ENCODE assay signal across 14 cellular contexts in the genomic region with DNA sequence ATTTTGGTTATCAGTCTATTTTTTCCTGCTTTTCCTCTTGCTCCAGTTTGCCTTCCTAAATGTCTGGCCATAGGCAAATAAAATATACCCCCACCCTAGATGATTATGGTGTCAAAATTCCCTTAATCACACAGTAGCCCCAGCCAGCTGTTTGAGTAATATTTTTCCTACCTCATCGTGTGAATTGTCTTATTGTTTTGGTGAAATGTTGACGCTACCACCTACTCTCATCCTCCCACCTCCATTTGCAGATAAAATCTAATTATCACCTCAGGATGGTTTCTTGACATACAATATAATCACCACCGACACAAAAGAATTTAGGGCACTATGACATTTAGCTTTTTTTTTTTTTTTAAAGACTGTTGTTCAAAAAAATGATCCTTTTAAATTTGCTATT. TPM values are rescaled to one million over a fixed set of nuclear protein-coding genes. Genes with fewer than 3 reads are reported as not detected.
DNase-seq lines count a peak whose midpoint lies in the region; ATAC-seq and TF ChIP-seq lines count a peak whose summit lies in the region.
"Had no signal": no experiment of that assay in that cellular context is flagged by ENCODE, and none has a peak within 500 bp of the region (broad histone marks: within the 10 kb centered on the region; RNA-seq: fewer than 3 reads in every experiment).

No MANE protein-coding gene starts in this region.

- H3K36me3 Mint-ChIP-seq in activated naive CD4-positive, alpha-beta T cell treated with anti-CD3 and anti-CD28 coated beads, Interleukin-2, amount 10 ng/mL, durations not matched to agents 7 days and 5 days = peaks cover 10% of the 10 kb centered on the region
- peaks cover 5% of the 10 kb centered on the region for H3K36me3 Mint-ChIP-seq in T-helper 17 cell (ENCODE audit: low read depth)
- H3K36me3 Mint-ChIP-seq in effector memory CD8-positive, alpha-beta T cell (ENCODE audit: insufficient read depth) = peaks cover 8% of the 10 kb centered on the region
- H3K36me3 Mint-ChIP-seq in stimulated activated naive CD8-positive, alpha-beta T cell treated with anti-CD3 and anti-CD28 coated beads, Interleukin-15, Interleukin-2, amounts not matched to agents 100 ng/mL and 50 ng/mL, for 24 hours (ENCODE audit: low read depth) = no peaks in the 10 kb centered on the region

- H3K4me3 ChIP-seq in right lobe of liver (no peak overlapping the region), adrenal gland (no peak overlapping the region)
- H3K4me3 ChIP-seq: SJCRH30 had no signal

- H3K4me1 Mint-ChIP-seq in activated naive CD4-positive, alpha-beta T cell treated with anti-CD3 and anti-CD28 coated beads, Interleukin-2, amount 10 ng/mL, durations not matched to agents 7 days and 5 days = peaks cover 46% of the 10 kb centered on the region
- H3K4me1 Mint-ChIP-seq in T-helper 17 cell = peaks cover 75% of the 10 kb centered on the region
- H3K4me1 Mint-ChIP-seq in effector memory CD8-positive, alpha-beta T cell (ENCODE audit: low read depth in 2 of 2) = peaks cover 64 to 71% of the 10 kb centered on the region in 2 donors
- H3K4me1 Mint-ChIP-seq in stimulated activated naive CD8-positive, alpha-beta T cell treated with anti-CD3 and anti-CD28 coated beads, Interleukin-15, Interleukin-2, amounts not matched to agents 100 ng/mL and 50 ng/mL, for 24 hours (ENCODE audit: low read depth) = peaks cover 57% of the 10 kb centered on the region
- H3K4me1 Mint-ChIP-seq: neural crest cell had no signal

- no peaks in the 10 kb centered on the region for H3K4me1 ChIP-seq in right lobe of liver
- no peaks in the 10 kb centered on the region for H3K4me1 ChIP-seq in adrenal gland (replicated peaks in 1 of 2)
- H3K4me1 ChIP-seq: SJCRH30 had no signal

- H3K4me3 Mint-ChIP-seq in activated naive CD4-positive, alpha-beta T cell treated with anti-CD3 and anti-CD28 coated beads, Interleukin-2, amount 10 ng/mL, durations not matched to agents 7 days and 5 days = no peak overlapping the region
- peak overlapping the region; percentile 90 for H3K4me3 Mint-ChIP-seq in T-helper 17 cell
- peak overlapping the region; percentile 71 to 73 for H3K4me3 Mint-ChIP-seq in effector memory CD8-positive, alpha-beta T cell
- peak overlapping the region; percentile 74 for H3K4me3 Mint-ChIP-seq in stimulated activated naive CD8-positive, alpha-beta T cell treated with anti-CD3 and anti-CD28 coated beads, Interleukin-15, Interleukin-2, amounts not matched to agents 100 ng/mL and 50 ng/mL, for 24 hours
- H3K4me3 Mint-ChIP-seq: neural crest cell had no signal

- intact Hi-C loops in right lobe of liver (cut with DNase I) (no loop called here), adrenal gland (cut with DNase I) (no loop called here)

- ATAC-seq in T-helper 17 cell (peak; percentile 54), right lobe of liver (no peak), HG03439 (IDR thresholded peaks at IDR 0.05; ENCODE audit: unreplicated experiment) (no peak)
- ATAC-seq in effector memory CD8-positive, alpha-beta T cell (replicated peaks) = peak; percentile 70

- H3K27ac Mint-ChIP-seq in activated naive CD4-positive, alpha-beta T cell treated with anti-CD3 and anti-CD28 coated beads, Interleukin-2, amount 10 ng/mL, durations not matched to agents 7 days and 5 days = peak overlapping the region; percentile 15
- H3K27ac Mint-ChIP-seq in T-helper 17 cell = peak overlapping the region; percentile 97
- peak overlapping the region; percentile 46 to 62 for H3K27ac Mint-ChIP-seq in effector memory CD8-positive, alpha-beta T cell
- H3K27ac Mint-ChIP-seq in stimulated activated naive CD8-positive, alpha-beta T cell treated with anti-CD3 and anti-CD28 coated beads, Interleukin-15, Interleukin-2, amounts not matched to agents 100 ng/mL and 50 ng/mL, for 24 hours = peak overlapping the region; percentile 89

- WGBS in right lobe of liver (ENCODE audit: insufficient coverage, low coverage, low lambda C conversion rate, missing lambda C conversion rate) = 78% methylated on average over 3 of the region's 3 CpGs
- WGBS in adrenal gland, 4 donors = 80 to 94% (median 87%) methylated on average over 3 of the region's 3 CpGs

- no peak for TF ChIP-seq POLR2A in right lobe of liver (IDR thresholded peaks at IDR 0.05)
- TF ChIP-seq POLR2A in adrenal gland (IDR thresholded peaks at IDR 0.05) = no peak

- DNase-seq in activated naive CD4-positive, alpha-beta T cell treated with anti-CD3 and anti-CD28 coated beads, Interleukin-2, amount 10 ng/mL, durations not matched to agents 7 days and 5 days = no peak
- no peak for DNase-seq in activated naive CD4-positive, alpha-beta T cell treated with anti-CD3 and anti-CD28 coated beads, Interleukin-2, amount 50 U/mL, for 16 hours
- DNase-seq in T-helper 17 cell (no peak), right lobe of liver (no peak), adrenal gland (no peak)
- no peak for DNase-seq in effector memory CD8-positive, alpha-beta T cell
- DNase-seq: cerebellar nuclear complex, foreskin fibroblast, NCI-H1092 treated with DMSO at 0.1 percent for 48 hours, NCI-H226, SJCRH30 had no signal

- H3K9me3 Mint-ChIP-seq in activated naive CD4-positive, alpha-beta T cell treated with anti-CD3 and anti-CD28 coated beads, Interleukin-2, amount 10 ng/mL, durations not matched to agents 7 days and 5 days = no peaks in the 10 kb centered on the region
- H3K9me3 Mint-ChIP-seq in effector memory CD8-positive, alpha-beta T cell = no peaks in the 10 kb centered on the region
- H3K9me3 Mint-ChIP-seq in stimulated activated naive CD8-positive, alpha-beta T cell treated with anti-CD3 and anti-CD28 coated beads, Interleukin-15, Interleukin-2, amounts not matched to agents 100 ng/mL and 50 ng/mL, for 24 hours = no peaks in the 10 kb centered on the region
- H3K9me3 Mint-ChIP-seq: neural crest cell had no signal

- H3K27me3 ChIP-seq in right lobe of liver (no peaks in the 10 kb centered on the region), adrenal gland (no peaks in the 10 kb centered on the region)
- H3K27me3 ChIP-seq: SJCRH30 had no signal

- CTCF ChIA-PET in activated naive CD4-positive, alpha-beta T cell treated with anti-CD3 and anti-CD28 coated beads, Interleukin-2, amount 10 ng/mL, durations not matched to agents 7 days and 5 days (lab: Charles Lee) = interaction anchor here (0.6 to 2.0 kb wide), 4 partner anchors 17 to 46 kb away, joined by 3 to 5 read pairs (median 4); no protein-coding TSS in a partner anchor

- H3K9me3 ChIP-seq in T-helper 17 cell (ENCODE audit: control insufficient read depth, low read length, poor library complexity, severe bottlenecking) = no peaks in the 10 kb centered on the region
- H3K9me3 ChIP-seq in right lobe of liver = no peaks in the 10 kb centered on the region
- no peaks in the 10 kb centered on the region for H3K9me3 ChIP-seq in adrenal gland (replicated peaks in 1 of 3)
- H3K9me3 ChIP-seq: SJCRH30 had no signal

- H3K27me3 Mint-ChIP-seq in activated naive CD4-positive, alpha-beta T cell treated with anti-CD3 and anti-CD28 coated beads, Interleukin-2, amount 10 ng/mL, durations not matched to agents 7 days and 5 days = no peaks in the 10 kb centered on the region
- no peaks in the 10 kb centered on the region for H3K27me3 Mint-ChIP-seq in T-helper 17 cell
- H3K27me3 Mint-ChIP-seq in effector memory CD8-positive, alpha-beta T cell = no peaks in the 10 kb centered on the region
- H3K27me3 Mint-ChIP-seq in stimulated activated naive CD8-positive, alpha-beta T cell treated with anti-CD3 and anti-CD28 coated beads, Interleukin-15, Interleukin-2, amounts not matched to agents 100 ng/mL and 50 ng/mL, for 24 hours = no peaks in the 10 kb centered on the region

- H3K27ac ChIP-seq in right lobe of liver (no peak overlapping the region), adrenal gland (no peak overlapping the region)
- H3K27ac ChIP-seq: SJCRH30 had no signal

- TF ChIP-seq CTCF in right lobe of liver (IDR thresholded peaks at IDR 0.05) = no peak
- TF ChIP-seq CTCF in adrenal gland (IDR thresholded peaks at IDR 0.05) = no peak

- H3K36me3 ChIP-seq in right lobe of liver (no peaks in the 10 kb centered on the region), adrenal gland (replicated peaks in 1 of 2) (no peaks in the 10 kb centered on the region)
- H3K36me3 ChIP-seq: SJCRH30 had no signal

RNA-seq across cellular contexts. Expression of a gene that starts 44.1 kb away (rescaled TPM):
- 1 to 10 TPM; 7.8 to 8.3 TPM for total RNA-seq in T-helper 17 cell
- 10 to 100 TPM; 28.6 to 58.7 (median 35.1) TPM for total RNA-seq in right lobe of liver
- 100 to 1,000 TPM in 1 of 8 donors, 10 to 100 TPM in 7; 47.5 to 120 (median 70.7) TPM for total RNA-seq in adrenal gland
- 10 to 100 TPM; 28.8 to 90.2 (median 37.8) TPM for polyA plus RNA-seq in adrenal gland

Comparison
In these comparisons a context has a peak if more than half of its experiments do, and no peak if none do; other contexts are left out.
1. H3K27ac Mint-ChIP-seq: peak in every context shown above with its lines; median percentile 97 in T-helper 17 cell; 89 in stimulated activated naive CD8-positive, alpha-beta T cell treated with anti-CD3 and anti-CD28 coated beads, Interleukin-15, Interleukin-2, amounts not matched to agents 100 ng/mL and 50 ng/mL, for 24 hours; 54 in effector memory CD8-positive, alpha-beta T cell; 15 in activated naive CD4-positive, alpha-beta T cell treated with anti-CD3 and anti-CD28 coated beads, Interleukin-2, amount 10 ng/mL, durations not matched to agents 7 days and 5 days.
2. ATAC-seq: peak in T-helper 17 cell (single experiment) and effector memory CD8-positive, alpha-beta T cell (single experiment); none in right lobe of liver (0 of 4) and HG03439 (single experiment).